Comparison of ENCODE assay signal across 3 cellular contexts in genomic region chr11:65848693-65849092, GRCh38. TPM values are rescaled to one million over a fixed set of nuclear protein-coding genes. Genes with fewer than 3 reads are reported as not detected.
"Had no signal": no experiment of that assay in that cellular context is flagged by ENCODE, and none has a peak within 500 bp of the region (broad histone marks: within the 10 kb centered on the region; RNA-seq: fewer than 3 reads in every experiment).

No MANE protein-coding gene starts in this region.

RNA-seq across cellular contexts. Expression of gene SNX32, which starts 14.9 kb away (rescaled TPM):
- total RNA-seq: M059J, PC-3, Right ventricle myocardium superior had no signal
